In genomic region chr7:98211676-98212531, GRCh38 we compare ENCODE assay signal across 8 cellular contexts. TPM values are rescaled to one million over a fixed set of nuclear protein-coding genes. Genes with fewer than 3 reads are reported as not detected.
DNase-seq lines count a peak whose midpoint lies in the region; ATAC-seq and TF ChIP-seq lines count a peak whose summit lies in the region.

No MANE protein-coding gene starts in this region.

- CTCF ChIA-PET in activated CD4-positive, alpha-beta memory T cell treated with anti-CD3 and anti-CD28 coated beads for 36 hours (lab: Charles Lee), result no interaction called here

- H3K36me3 Mint-ChIP-seq in T-helper 1 cell treated with Interleukin-12 subunit alpha and Interleukin-12 subunit beta and Interleukin-4 antibody, amounts not matched to agents 30 μg/mL and 1 μg/mL, for 36 hours (ENCODE audit: low read depth), result no peaks in the 10 kb centered on the region
- peaks cover 10% of the 10 kb centered on the region for H3K36me3 Mint-ChIP-seq in activated CD4-positive, alpha-beta memory T cell treated with anti-CD3 and anti-CD28 coated beads for 36 hours

- H3K9me3 Mint-ChIP-seq in T-helper 1 cell treated with Interleukin-12 subunit alpha and Interleukin-12 subunit beta and Interleukin-4 antibody, amounts not matched to agents 30 μg/mL and 1 μg/mL, for 36 hours, result no peaks in the 10 kb centered on the region
- no peaks in the 10 kb centered on the region for H3K9me3 Mint-ChIP-seq in activated CD4-positive, alpha-beta memory T cell treated with anti-CD3 and anti-CD28 coated beads for 36 hours
- H3K9me3 Mint-ChIP-seq in stimulated activated naive CD8-positive, alpha-beta T cell treated with anti-CD3 and anti-CD28 coated beads, Interleukin-15, amount 100 ng/mL, for 72 hours, result no peaks in the 10 kb centered on the region

- no peak for TF ChIP-seq CTCF in hepatocyte (IDR thresholded peaks at IDR 0.05; ENCODE audit: poor library complexity)

- no peaks in the 10 kb centered on the region for H3K4me1 ChIP-seq in hepatocyte (ENCODE audit: insufficient read depth)

- no peaks in the 10 kb centered on the region for H3K27me3 ChIP-seq in hepatocyte

- intact Hi-C loops in activated CD4-positive, alpha-beta memory T cell treated with anti-CD3 and anti-CD28 coated beads for 36 hours (cut with micrococcal nuclease), result no loop called here

- POLR2A ChIA-PET in activated CD4-positive, alpha-beta memory T cell treated with anti-CD3 and anti-CD28 coated beads for 36 hours (lab: Charles Lee), result no interaction called here

- no peak overlapping the region for H3K27ac ChIP-seq in hepatocyte

- no peaks in the 10 kb centered on the region for H3K9me2 ChIP-seq in hepatocyte (replicated peaks; ENCODE audit: insufficient read depth)

- no peaks in the 10 kb centered on the region for H3K79me2 ChIP-seq in hepatocyte

- no peaks in the 10 kb centered on the region for H3K4me1 Mint-ChIP-seq in T-helper 1 cell treated with Interleukin-12 subunit alpha and Interleukin-12 subunit beta and Interleukin-4 antibody, amounts not matched to agents 30 μg/mL and 1 μg/mL, for 36 hours (ENCODE audit: low read depth)
- H3K4me1 Mint-ChIP-seq in activated CD4-positive, alpha-beta memory T cell treated with anti-CD3 and anti-CD28 coated beads for 36 hours (ENCODE audit: low read depth), result peaks cover 4% of the 10 kb centered on the region
- peaks cover 24% of the 10 kb centered on the region for H3K4me1 Mint-ChIP-seq in stimulated activated naive CD8-positive, alpha-beta T cell treated with anti-CD3 and anti-CD28 coated beads, Interleukin-15, amount 100 ng/mL, for 72 hours

- DNase-seq in T-helper 1 cell (no peak), hepatocyte (ENCODE audit: low spot score) (no peak), iPS-NIHi11 (ENCODE audit: low spot score) (no peak), SK-N-DZ (ENCODE audit: low spot score) (no peak)
- no peak for DNase-seq in activated CD4-positive, alpha-beta memory T cell treated with anti-CD3 and anti-CD28 coated beads for 36 hours
- no peak for DNase-seq in stimulated activated naive CD8-positive, alpha-beta T cell treated with anti-CD3 and anti-CD28 coated beads, Interleukin-15, amount 100 ng/mL, for 72 hours
- DNase-seq in stimulated activated CD4-positive, alpha-beta T cell treated with anti-CD3 and anti-CD28 coated beads, Interleukin-1b, Interleukin-23, amount 100 ng/mL, for 48 hours, result no peak

- peak overlapping the region; percentile 29 for H3K4me3 ChIP-seq in hepatocyte

- ATAC-seq in stimulated activated naive CD8-positive, alpha-beta T cell treated with anti-CD3 and anti-CD28 coated beads, Interleukin-15, amount 100 ng/mL, for 72 hours, result peak; percentile 44

- no peak overlapping the region for H2AFZ ChIP-seq in hepatocyte

- no peaks in the 10 kb centered on the region for H4K20me1 ChIP-seq in hepatocyte (ENCODE audit: insufficient read depth, poor library complexity, severe bottlenecking)

- peak overlapping the region; percentile 96 for H3K4me2 ChIP-seq in hepatocyte

- no peaks in the 10 kb centered on the region for H3K36me3 ChIP-seq in hepatocyte (replicated peaks; ENCODE audit: insufficient read depth, low read depth)

- no peaks in the 10 kb centered on the region for H3K9me3 ChIP-seq in hepatocyte (ENCODE audit: low read depth)

- H3K27me3 Mint-ChIP-seq in T-helper 1 cell treated with Interleukin-12 subunit alpha and Interleukin-12 subunit beta and Interleukin-4 antibody, amounts not matched to agents 30 μg/mL and 1 μg/mL, for 36 hours (ENCODE audit: low read depth), result no peaks in the 10 kb centered on the region
- H3K27me3 Mint-ChIP-seq in activated CD4-positive, alpha-beta memory T cell treated with anti-CD3 and anti-CD28 coated beads for 36 hours, result no peaks in the 10 kb centered on the region
- no peaks in the 10 kb centered on the region for H3K27me3 Mint-ChIP-seq in stimulated activated naive CD8-positive, alpha-beta T cell treated with anti-CD3 and anti-CD28 coated beads, Interleukin-15, amount 100 ng/mL, for 72 hours

- no peak overlapping the region for H3K27ac Mint-ChIP-seq in T-helper 1 cell treated with Interleukin-12 subunit alpha and Interleukin-12 subunit beta and Interleukin-4 antibody, amounts not matched to agents 30 μg/mL and 1 μg/mL, for 36 hours
- no peak overlapping the region for H3K27ac Mint-ChIP-seq in activated CD4-positive, alpha-beta memory T cell treated with anti-CD3 and anti-CD28 coated beads for 36 hours
- peak overlapping the region in 1 of 2 donors; percentile 82 for H3K27ac Mint-ChIP-seq in stimulated activated naive CD8-positive, alpha-beta T cell treated with anti-CD3 and anti-CD28 coated beads, Interleukin-15, amount 100 ng/mL, for 72 hours

- WGBS in hepatocyte (ENCODE audit: low lambda C conversion rate, missing lambda C conversion rate), result 82% methylated on average over 36 of the region's 49 CpGs

- peak overlapping the region; percentile 34 for H3K4me3 Mint-ChIP-seq in T-helper 1 cell treated with Interleukin-12 subunit alpha and Interleukin-12 subunit beta and Interleukin-4 antibody, amounts not matched to agents 30 μg/mL and 1 μg/mL, for 36 hours
- peak overlapping the region; percentile 52 for H3K4me3 Mint-ChIP-seq in activated CD4-positive, alpha-beta memory T cell treated with anti-CD3 and anti-CD28 coated beads for 36 hours
- peak overlapping the region; percentile 54 to 69 for H3K4me3 Mint-ChIP-seq in stimulated activated naive CD8-positive, alpha-beta T cell treated with anti-CD3 and anti-CD28 coated beads, Interleukin-15, amount 100 ng/mL, for 72 hours

RNA-seq across cellular contexts. Expression of gene BHLHA15, which starts 0.7 kb away (rescaled TPM):
- total RNA-seq in activated CD4-positive, alpha-beta memory T cell treated with anti-CD3 and anti-CD28 coated beads for 36 hours, result under 1 TPM in 1 of 2 experiments, not detected in 1; 0.67 TPM
- total RNA-seq in hepatocyte, result 0.92 and 2.3 TPM in 2 replicates
- 0.39 TPM in 1 of 2 replicates, not detected in the other for polyA plus RNA-seq in hepatocyte
- 0.29 TPM in 1 of 2 replicates, not detected in the other for polyA plus RNA-seq in SK-N-DZ (2014; cell fraction: cytosol; rRNA removed)
- polyA plus RNA-seq in SK-N-DZ (2014; cell fraction: nucleus; rRNA removed), result not detected in 2 replicates

RNA-seq across cellular contexts. Expression of gene TECPR1, which starts 40.1 kb away (rescaled TPM):
- 10 to 100 TPM; 34.5 to 35.3 TPM for total RNA-seq in activated CD4-positive, alpha-beta memory T cell treated with anti-CD3 and anti-CD28 coated beads for 36 hours
- 6.0 and 10.7 TPM in 2 replicates for total RNA-seq in hepatocyte
- 9.8 and 11.3 TPM in 2 replicates for polyA plus RNA-seq in hepatocyte
- 21.2 and 34.4 TPM in 2 replicates for polyA plus RNA-seq in SK-N-DZ (2014; cell fraction: cytosol; rRNA removed)
- polyA plus RNA-seq in SK-N-DZ (2014; cell fraction: nucleus; rRNA removed), result 55.3 and 70.7 TPM in 2 replicates
